In genomic region chr2:82395531-82395930, GRCh38 we compare ENCODE assay signal across 30 cellular contexts.
"Had no signal": no experiment of that assay in that cellular context is flagged by ENCODE, and none has a peak within 500 bp of the region (broad histone marks: within the 10 kb centered on the region; RNA-seq: fewer than 3 reads in every experiment).

No MANE protein-coding gene starts in this region.

- ATAC-seq: activated CD8-positive, alpha-beta memory T cell treated with anti-CD3 and anti-CD28 coated beads, Interleukin-2, amount 10 ng/mL, durations not matched to agents 7 days and 5 days; activated naive CD8-positive, alpha-beta T cell treated with anti-CD3 and anti-CD28 coated beads, Interleukin-2, amount 50 U/mL, for 24 hours had no signal

- H3K27me3 Mint-ChIP-seq: activated CD4-positive, alpha-beta memory T cell treated with anti-CD3 and anti-CD28 coated beads, Interleukin-2, amount 10 ng/mL, durations not matched to agents 7 days and 5 days; activated CD8-positive, alpha-beta memory T cell treated with anti-CD3 and anti-CD28 coated beads, Interleukin-2, amount 10 ng/mL, durations not matched to agents 7 days and 5 days; activated naive CD4-positive, alpha-beta T cell treated with anti-CD3 and anti-CD28 coated beads, Interleukin-2, amount 10 ng/mL, durations not matched to agents 7 days and 5 days; activated naive CD8-positive, alpha-beta T cell; activated naive CD8-positive, alpha-beta T cell treated with anti-CD3 and anti-CD28 coated beads, Interleukin-2, amount 50 U/mL, for 24 hours; brain had no signal

- H3K27ac Mint-ChIP-seq: activated CD4-positive, alpha-beta memory T cell treated with anti-CD3 and anti-CD28 coated beads, Interleukin-2, amount 10 ng/mL, durations not matched to agents 7 days and 5 days; activated CD8-positive, alpha-beta memory T cell treated with anti-CD3 and anti-CD28 coated beads, Interleukin-2, amount 10 ng/mL, durations not matched to agents 7 days and 5 days; activated naive CD4-positive, alpha-beta T cell treated with anti-CD3 and anti-CD28 coated beads, Interleukin-2, amount 10 ng/mL, durations not matched to agents 7 days and 5 days; activated naive CD8-positive, alpha-beta T cell; activated naive CD8-positive, alpha-beta T cell treated with anti-CD3 and anti-CD28 coated beads, Interleukin-2, amount 50 U/mL, for 24 hours; brain had no signal

- DNase-seq: activated CD4-positive, alpha-beta memory T cell treated with anti-CD3 and anti-CD28 coated beads, Interleukin-2, amount 10 ng/mL, durations not matched to agents 7 days and 5 days; activated CD4-positive, alpha-beta T cell treated with anti-CD3 and anti-CD28 coated beads for 1 hour; activated CD4-positive, alpha-beta T cell treated with anti-CD3 and anti-CD28 coated beads for 48 hours; activated CD4-positive, CD25-positive, alpha-beta regulatory T cell; activated CD8-positive, alpha-beta memory T cell treated with anti-CD3 and anti-CD28 coated beads for 24 hours; activated CD8-positive, alpha-beta memory T cell treated with anti-CD3 and anti-CD28 coated beads, Interleukin-2, amount 10 ng/mL, durations not matched to agents 7 days and 5 days; activated CD8-positive, alpha-beta memory T cell treated with anti-CD3 and anti-CD28 coated beads, Interleukin-2, amount 50 U/mL, for 48 hours; activated effector memory CD4-positive, alpha-beta T cell treated with Interleukin-2 at 50 U/mL for 16 hours; activated naive CD4-positive, alpha-beta T cell treated with anti-CD3 and anti-CD28 coated beads, Interleukin-2, amount 10 ng/mL, durations not matched to agents 7 days and 5 days; activated naive CD8-positive, alpha-beta T cell treated with anti-CD3 and anti-CD28 coated beads, Interleukin-2, amount 50 U/mL, for 24 hours; activated T-cell treated with anti-CD3 and anti-CD28 coated beads, Interleukin-2, amount 50 U/mL, for 48 hours; anterior cingulate cortex; caudate nucleus; NCI-H1048; NCI-H1105 treated with DMSO at 0.1 percent for 48 hours; NCI-H1436; NCI-H1694; NCI-H1930; NCI-H2081 treated with DMSO at 0.1 percent for 48 hours; NCI-H345; NCI-H524 treated with DMSO at 0.1 percent for 48 hours; NCI-H748 treated with DMSO at 0.1 percent for 48 hours; Right ventricle myocardium superior; SW 1271; T-helper 1 cell; T-helper 2 cell; T-helper 9 cell had no signal

- H3K4me3 Mint-ChIP-seq: activated CD4-positive, alpha-beta memory T cell treated with anti-CD3 and anti-CD28 coated beads, Interleukin-2, amount 10 ng/mL, durations not matched to agents 7 days and 5 days; activated CD8-positive, alpha-beta memory T cell treated with anti-CD3 and anti-CD28 coated beads, Interleukin-2, amount 10 ng/mL, durations not matched to agents 7 days and 5 days; activated naive CD4-positive, alpha-beta T cell treated with anti-CD3 and anti-CD28 coated beads, Interleukin-2, amount 10 ng/mL, durations not matched to agents 7 days and 5 days; activated naive CD8-positive, alpha-beta T cell; activated naive CD8-positive, alpha-beta T cell treated with anti-CD3 and anti-CD28 coated beads, Interleukin-2, amount 50 U/mL, for 24 hours; brain had no signal

- H3K4me1 Mint-ChIP-seq: activated CD4-positive, alpha-beta memory T cell treated with anti-CD3 and anti-CD28 coated beads, Interleukin-2, amount 10 ng/mL, durations not matched to agents 7 days and 5 days; activated CD8-positive, alpha-beta memory T cell treated with anti-CD3 and anti-CD28 coated beads, Interleukin-2, amount 10 ng/mL, durations not matched to agents 7 days and 5 days; activated naive CD4-positive, alpha-beta T cell treated with anti-CD3 and anti-CD28 coated beads, Interleukin-2, amount 10 ng/mL, durations not matched to agents 7 days and 5 days; activated naive CD8-positive, alpha-beta T cell treated with anti-CD3 and anti-CD28 coated beads, Interleukin-2, amount 50 U/mL, for 24 hours; brain had no signal

- H3K36me3 Mint-ChIP-seq: activated CD8-positive, alpha-beta memory T cell treated with anti-CD3 and anti-CD28 coated beads, Interleukin-2, amount 10 ng/mL, durations not matched to agents 7 days and 5 days; activated naive CD4-positive, alpha-beta T cell treated with anti-CD3 and anti-CD28 coated beads, Interleukin-2, amount 10 ng/mL, durations not matched to agents 7 days and 5 days; activated naive CD8-positive, alpha-beta T cell; brain had no signal

- H3K27ac ChIP-seq: VCaP had no signal
